ENCODE assay signal across 1 cellular context in the genomic region with DNA sequence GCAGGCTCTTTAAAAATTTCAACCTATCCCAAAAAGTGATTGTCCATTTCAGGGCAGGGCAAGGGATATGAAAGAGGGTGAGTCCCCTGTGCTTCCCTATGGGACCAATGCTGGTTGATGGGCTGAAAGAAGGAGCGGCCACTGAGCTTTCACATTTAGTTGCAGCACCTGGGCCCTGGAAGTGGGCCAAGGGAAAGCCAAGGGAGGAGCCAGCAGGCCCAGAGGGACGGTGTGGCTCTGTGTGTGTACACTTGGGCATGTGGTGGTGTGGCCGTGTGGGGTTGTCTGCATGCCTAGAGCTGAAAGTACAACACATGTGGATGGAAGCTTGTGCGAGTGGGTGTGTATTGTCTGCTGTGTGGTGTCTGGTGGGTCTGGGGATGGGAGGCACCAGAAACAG.
A peak's percentile ranks its signal among the peaks of the same experiment; 100 is the strongest.
TF ChIP-seq lines count a peak whose summit lies in the region.

No MANE protein-coding gene starts in this region.

TF ChIP-seq in K562, 482 proteins besides CTCF, POLR2A, EP300 and RAD21:
- TF ChIP-seq CBX2 (IDR thresholded peaks at IDR 0.05; ENCODE audit: insufficient read depth, low read length, poor library complexity, severe bottlenecking) (no peak), TARDBP (IDR thresholded peaks at IDR 0.05) (0 out of 2 replicates have a peak, but pooled peaks have one; percentile 38), FOXK1 (CRISPR knock-in tag; IDR thresholded peaks at IDR 0.05; ENCODE audit: borderline replicate concordance) (0 out of 2 replicates have a peak, but pooled peaks have one; percentile 8), YY1 (IDR thresholded peaks at IDR 0.05; ENCODE audit: borderline replicate concordance in 1 of 3, control insufficient read depth in 1 of 3, extremely low read depth in 1 of 3, insufficient read depth in 3 of 3, insufficient read length in 1 of 3, insufficient replicate concordance in 2 of 3, low read depth in 1 of 3, low read length in 2 of 3) (no peak), NFIC (IDR thresholded peaks at IDR 0.05) (peak; percentile 74), IRF2 (CRISPR knock-in tag; IDR thresholded peaks at IDR 0.05) (peak; percentile 32; the same call in 1 of the 2 replicates), POLR2G (IDR thresholded peaks at IDR 0.05; ENCODE audit: low read depth, low read length) (peak; percentile 45)
- TF ChIP-seq, protein P1, sequence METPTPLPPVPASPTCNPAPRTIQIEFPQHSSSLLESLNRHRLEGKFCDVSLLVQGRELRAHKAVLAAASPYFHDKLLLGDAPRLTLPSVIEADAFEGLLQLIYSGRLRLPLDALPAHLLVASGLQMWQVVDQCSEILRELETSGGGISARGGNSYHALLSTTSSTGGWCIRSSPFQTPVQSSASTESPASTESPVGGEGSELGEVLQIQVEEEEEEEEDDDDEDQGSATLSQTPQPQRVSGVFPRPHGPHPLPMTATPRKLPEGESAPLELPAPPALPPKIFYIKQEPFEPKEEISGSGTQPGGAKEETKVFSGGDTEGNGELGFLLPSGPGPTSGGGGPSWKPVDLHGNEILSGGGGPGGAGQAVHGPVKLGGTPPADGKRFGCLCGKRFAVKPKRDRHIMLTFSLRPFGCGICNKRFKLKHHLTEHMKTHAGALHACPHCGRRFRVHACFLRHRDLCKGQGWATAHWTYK (CRISPR knock-in tag; IDR thresholded peaks at IDR 0.05): 0 out of 2 replicates have a peak, but pooled peaks have one; percentile 26
- TF ChIP-seq, protein P2, sequence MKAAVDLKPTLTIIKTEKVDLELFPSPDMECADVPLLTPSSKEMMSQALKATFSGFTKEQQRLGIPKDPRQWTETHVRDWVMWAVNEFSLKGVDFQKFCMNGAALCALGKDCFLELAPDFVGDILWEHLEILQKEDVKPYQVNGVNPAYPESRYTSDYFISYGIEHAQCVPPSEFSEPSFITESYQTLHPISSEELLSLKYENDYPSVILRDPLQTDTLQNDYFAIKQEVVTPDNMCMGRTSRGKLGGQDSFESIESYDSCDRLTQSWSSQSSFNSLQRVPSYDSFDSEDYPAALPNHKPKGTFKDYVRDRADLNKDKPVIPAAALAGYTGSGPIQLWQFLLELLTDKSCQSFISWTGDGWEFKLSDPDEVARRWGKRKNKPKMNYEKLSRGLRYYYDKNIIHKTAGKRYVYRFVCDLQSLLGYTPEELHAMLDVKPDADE (conservative IDR thresholded peaks at IDR 0.05; ENCODE audit: control insufficient read depth, low read depth, low read length): 0 out of 2 replicates have a peak, but pooled peaks have one; percentile 48
- TF ChIP-seq, protein P3, sequence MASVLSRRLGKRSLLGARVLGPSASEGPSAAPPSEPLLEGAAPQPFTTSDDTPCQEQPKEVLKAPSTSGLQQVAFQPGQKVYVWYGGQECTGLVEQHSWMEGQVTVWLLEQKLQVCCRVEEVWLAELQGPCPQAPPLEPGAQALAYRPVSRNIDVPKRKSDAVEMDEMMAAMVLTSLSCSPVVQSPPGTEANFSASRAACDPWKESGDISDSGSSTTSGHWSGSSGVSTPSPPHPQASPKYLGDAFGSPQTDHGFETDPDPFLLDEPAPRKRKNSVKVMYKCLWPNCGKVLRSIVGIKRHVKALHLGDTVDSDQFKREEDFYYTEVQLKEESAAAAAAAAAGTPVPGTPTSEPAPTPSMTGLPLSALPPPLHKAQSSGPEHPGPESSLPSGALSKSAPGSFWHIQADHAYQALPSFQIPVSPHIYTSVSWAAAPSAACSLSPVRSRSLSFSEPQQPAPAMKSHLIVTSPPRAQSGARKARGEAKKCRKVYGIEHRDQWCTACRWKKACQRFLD (CRISPR knock-in tag; IDR thresholded peaks at IDR 0.05): no peak
